In genomic region chr1:240284656-240285427, GRCh38 we compare ENCODE assay signal across 1 cellular context.
TF ChIP-seq lines count a peak whose summit lies in the region.

No MANE protein-coding gene starts in this region.

TF ChIP-seq in IMR-90, 13 proteins besides CTCF, POLR2A, EP300 and RAD21:
- no peak for TF ChIP-seq BHLHE40 (IDR thresholded peaks at IDR 0.05; ENCODE audit: low read depth, low read length)
- TF ChIP-seq SMC3 (IDR thresholded peaks at IDR 0.05; ENCODE audit: low read depth, low read length): no peak
- no peak for TF ChIP-seq CEBPB (IDR thresholded peaks at IDR 0.05; ENCODE audit: low read depth, low read length)
- TF ChIP-seq NFE2L2 (IDR thresholded peaks at IDR 0.05; ENCODE audit: low read depth, low read length): no peak
- TF ChIP-seq ELK1 (IDR thresholded peaks at IDR 0.05; ENCODE audit: borderline replicate concordance, low read depth, low read length): no peak
- TF ChIP-seq RCOR1 (IDR thresholded peaks at IDR 0.05; ENCODE audit: insufficient replicate concordance, low read length): no peak
- no peak for TF ChIP-seq RFX5 (IDR thresholded peaks at IDR 0.05; ENCODE audit: low read depth, low read length)
- no peak for TF ChIP-seq USF2 (IDR thresholded peaks at IDR 0.05; ENCODE audit: low read depth, low read length)
- TF ChIP-seq MAZ (IDR thresholded peaks at IDR 0.05; ENCODE audit: borderline replicate concordance, low read depth, low read length): no peak
- no peak for TF ChIP-seq CHD1 (IDR thresholded peaks at IDR 0.05; ENCODE audit: low read depth, low read length)
- no peak for TF ChIP-seq MAFK (IDR thresholded peaks at IDR 0.05; ENCODE audit: low read depth, low read length)
- no peak for TF ChIP-seq MXI1 (IDR thresholded peaks at IDR 0.05; ENCODE audit: borderline replicate concordance, low read depth, low read length)
- no peak for TF ChIP-seq FOS (IDR thresholded peaks at IDR 0.05; ENCODE audit: low read depth, low read length)
